ENCODE assay signal across 9 cellular contexts in the genomic region with DNA sequence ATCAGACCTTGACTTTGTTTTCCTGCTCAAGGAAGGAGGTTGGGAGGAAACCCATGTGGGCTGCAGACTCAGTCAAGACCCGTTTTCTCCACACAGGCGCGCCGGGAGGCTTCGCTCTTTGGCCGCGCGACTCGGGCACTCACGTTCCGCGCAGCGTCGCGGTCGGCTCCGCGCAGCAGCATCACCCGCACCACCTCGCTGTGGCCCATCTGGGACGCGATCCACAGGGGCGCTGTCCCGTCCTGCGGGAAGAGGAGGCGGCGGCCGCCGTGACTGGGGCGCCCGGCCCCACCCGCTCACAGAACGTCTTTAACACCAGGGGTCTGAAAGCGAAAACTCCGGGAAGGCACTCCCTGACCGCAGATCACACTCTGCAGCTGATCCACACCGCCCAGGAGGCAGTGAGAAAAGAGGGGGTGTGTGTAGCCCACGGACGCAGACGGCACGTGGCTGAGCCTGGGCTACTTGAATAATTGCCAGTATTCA. TPM values are rescaled to one million over a fixed set of nuclear protein-coding genes. Genes with fewer than 3 reads are reported as not detected.
DNase-seq lines count a peak whose midpoint lies in the region; ATAC-seq and TF ChIP-seq lines count a peak whose summit lies in the region.
"Had no signal": no experiment of that assay in that cellular context is flagged by ENCODE, and none has a peak within 500 bp of the region (broad histone marks: within the 10 kb centered on the region; RNA-seq: fewer than 3 reads in every experiment).

No MANE protein-coding gene starts in this region.

- H3K4me1 ChIP-seq in HAP-1: no peaks in the 10 kb centered on the region

- H3K27me3 ChIP-seq in HAP-1 (ENCODE audit: low read depth): peaks cover 12% of the 10 kb centered on the region; the same call in 1 of the 2 replicates

- in situ Hi-C loops in HAP-1 (cut with MboI; ENCODE audit: low sequenced_read_pairs): no loop called here

- H3K4me3 ChIP-seq in AG04449 (ENCODE audit: low read depth, low read length): peak overlapping the region; percentile 57
- H3K4me3 ChIP-seq in fibroblast of pulmonary artery (replicated peaks; ENCODE audit: low read depth, low read length): peak overlapping the region; percentile 51
- H3K4me3 ChIP-seq in HAP-1: no peak overlapping the region

- H3K36me3 Mint-ChIP-seq in T-helper 2 cell treated with Interferon-gamma antibody and Interleukin-4, amounts not matched to agents 5 μg/mL and 100 μg/mL, for 36 hours (ENCODE audit: low read depth): no peaks in the 10 kb centered on the region

- ATAC-seq in GM19023 (IDR thresholded peaks at IDR 0.05; ENCODE audit: unreplicated experiment): peak; percentile 32
- ATAC-seq: HCT116 had no signal

- TF ChIP-seq CTCF in AG04449 (IDR thresholded peaks at IDR 0.05; ENCODE audit: insufficient read depth, low read length, missing control alignments) (peak; percentile 0), fibroblast of pulmonary artery (IDR thresholded peaks at IDR 0.05; ENCODE audit: low read length, missing control alignments) (no peak)

- CTCF ChIA-PET in AG04449 (lab: Yijun Ruan, JAX): interaction anchor here (1.0 to 12.7 kb wide), 7 partner anchors 10 to 192 kb away, joined by 3 to 230 read pairs (median 5); no protein-coding TSS in a partner anchor

- H3K4me3 Mint-ChIP-seq in T-helper 2 cell treated with Interferon-gamma antibody and Interleukin-4, amounts not matched to agents 5 μg/mL and 100 μg/mL, for 36 hours: peak overlapping the region; percentile 45

- no peak for DNase-seq in AG04449 (ENCODE audit: low read depth, low spot score)
- DNase-seq in T-helper 2 cell treated with Interferon-gamma antibody and Interleukin-4, amounts not matched to agents 5 μg/mL and 100 μg/mL, for 36 hours (ENCODE audit: low spot score): no peak
- DNase-seq in fibroblast of pulmonary artery (ENCODE audit: low read depth): no peak
- peak; percentile 17 for DNase-seq in occipital lobe (lab: John Stamatoyannopoulos, UW)
- DNase-seq in HuH-7.5 (ENCODE audit: low spot score): no peak
- no peak for DNase-seq in HAP-1 (ENCODE audit: low spot score in 2 of 2)
- no peak for DNase-seq in GM19240 (ENCODE audit: insufficient read length, low spot score)

- POLR2A ChIA-PET in AG04449 (lab: Yijun Ruan, JAX): no interaction called here

- H3K27ac Mint-ChIP-seq in T-helper 2 cell treated with Interferon-gamma antibody and Interleukin-4, amounts not matched to agents 5 μg/mL and 100 μg/mL, for 36 hours: no peak overlapping the region

- H3K36me3 ChIP-seq in HAP-1 (replicated peaks): no peaks in the 10 kb centered on the region

- peaks cover 46% of the 10 kb centered on the region for H3K27me3 Mint-ChIP-seq in T-helper 2 cell treated with Interferon-gamma antibody and Interleukin-4, amounts not matched to agents 5 μg/mL and 100 μg/mL, for 36 hours (ENCODE audit: low read depth)

- no peaks in the 10 kb centered on the region for H3K9me3 ChIP-seq in HAP-1

- H3K9me3 Mint-ChIP-seq in T-helper 2 cell treated with Interferon-gamma antibody and Interleukin-4, amounts not matched to agents 5 μg/mL and 100 μg/mL, for 36 hours: no peaks in the 10 kb centered on the region

- peaks cover 3% of the 10 kb centered on the region for H3K4me1 Mint-ChIP-seq in T-helper 2 cell treated with Interferon-gamma antibody and Interleukin-4, amounts not matched to agents 5 μg/mL and 100 μg/mL, for 36 hours (ENCODE audit: low read depth)

RNA-seq across cellular contexts. Expression of gene NPC1, which starts 33.1 kb away (rescaled TPM):
- total RNA-seq in occipital lobe: 25.3 TPM

RNA-seq across cellular contexts. Expression of gene ANKRD29, which starts 43.3 kb away (rescaled TPM):
- total RNA-seq in occipital lobe: 1.2 TPM
